In genomic region chr7:156950381-156950858, GRCh38 we compare ENCODE assay signal across 8 cellular contexts. TPM values are rescaled to one million over a fixed set of nuclear protein-coding genes. Genes with fewer than 3 reads are reported as not detected.
DNase-seq lines count a peak whose midpoint lies in the region; ATAC-seq and TF ChIP-seq lines count a peak whose summit lies in the region.

No MANE protein-coding gene starts in this region.

- BruUV-seq in PC-9 (replicated peaks; lab: Mats Ljungman, UMichigan): no TSS peak

- peaks cover 23% of the 10 kb centered on the region for H3K4me1 Mint-ChIP-seq in GM23338

- POLR2A ChIA-PET in PC-9 (lab: Charles Lee; ENCODE audit: unreplicated experiment): no interaction called here

- peaks cover 54% of the 10 kb centered on the region for H3K79me2 ChIP-seq in GM23338 (replicated peaks; ENCODE audit: insufficient read depth)
- H3K79me2 ChIP-seq in PC-9 (ENCODE audit: low read depth): peaks cover 47% of the 10 kb centered on the region

- H3K9me2 ChIP-seq in GM23338 (ENCODE audit: insufficient read depth) (no peaks in the 10 kb centered on the region), PC-9 (ENCODE audit: insufficient read depth) (no peaks in the 10 kb centered on the region)

- no peak for TF ChIP-seq CTCF in GM23338 (conservative IDR thresholded peaks at IDR 0.05; ENCODE audit: low read depth in 2 of 2)
- TF ChIP-seq CTCF in PC-9 (conservative IDR thresholded peaks at IDR 0.05): no peak
- no peak for TF ChIP-seq CTCF in prostate gland (IDR thresholded peaks at IDR 0.05)

- peak overlapping the region; percentile 39 for H3K27ac Mint-ChIP-seq in GM23338

- H3K27ac ChIP-seq in GM23338 (ENCODE audit: low read depth) (no peak overlapping the region), PC-9 (peak overlapping the region; percentile 30; the same call in 1 of the 2 replicates), esophagus (ENCODE audit: low read depth in 2 of 2, low read length in 1 of 2) (peak overlapping the region in 1 of 2 donors; percentile 60), prostate gland (no peak overlapping the region)

- DNase-seq in GM23338 (ENCODE audit: low spot score) (no peak), PC-9 (no peak), prostate gland (ENCODE audit: low spot score) (no peak), NCI-H146 treated with DMSO at 0.1 percent for 48 hours (lab: John Stamatoyannopoulos, UW; ENCODE audit: unreplicated experiment) (no peak), A172 (ENCODE audit: low spot score) (no peak)
- DNase-seq in stimulated activated CD4-positive, alpha-beta T cell treated with anti-CD3 and anti-CD28 coated beads, Interleukin-2, amount 100 ng/mL, for 24 hours: no peak

- peak overlapping the region; percentile 99 for H3K4me3 ChIP-seq in GM23338
- peak overlapping the region; percentile 90 for H3K4me3 ChIP-seq in PC-9
- H3K4me3 ChIP-seq in esophagus (ENCODE audit: low read depth in 1 of 2, low read length in 2 of 2): peak overlapping the region; percentile 99
- H3K4me3 ChIP-seq in prostate gland: peak overlapping the region; percentile 84 to 91

- H3K9me3 Mint-ChIP-seq in GM23338: peaks cover 3% of the 10 kb centered on the region; the same call in 2 of the 3 replicates

- H3K9me3 ChIP-seq in PC-9 (ENCODE audit: insufficient read depth, low read depth) (no peaks in the 10 kb centered on the region), esophagus (ENCODE audit: control insufficient read depth in 2 of 2, insufficient read depth in 1 of 2, low read depth in 1 of 2, low read length in 1 of 2) (peaks cover 0 to 3% of the 10 kb centered on the region in 2 donors), prostate gland (no peaks in the 10 kb centered on the region)

- H3K4me2 ChIP-seq in GM23338 (peak overlapping the region; percentile 99), PC-9 (peak overlapping the region; percentile 89)

- peaks cover 48% of the 10 kb centered on the region for H3K36me3 Mint-ChIP-seq in GM23338 (ENCODE audit: low read depth)

- H3K4me1 ChIP-seq in GM23338 (ENCODE audit: insufficient read depth): peaks cover 20% of the 10 kb centered on the region
- peaks cover 16% of the 10 kb centered on the region for H3K4me1 ChIP-seq in PC-9 (replicated peaks; ENCODE audit: insufficient read depth)
- H3K4me1 ChIP-seq in esophagus (ENCODE audit: control insufficient read depth in 2 of 2, insufficient read depth in 2 of 2, low read length in 1 of 2): peaks cover 0 to 9% of the 10 kb centered on the region in 2 donors
- peaks cover 9% of the 10 kb centered on the region for H3K4me1 ChIP-seq in prostate gland (replicated peaks)

- intact Hi-C loops in PC-9 (cut with micrococcal nuclease; ENCODE audit: unreplicated experiment) (loop anchor here (2.0 to 5.0 kb wide), 2 partner anchors 58 to 1143 kb away; partner anchors contain the start of gene LMBR1), prostate gland (cut with DNase I) (loop anchor here (10.0 kb wide), 1 partner anchor 184 kb away; the partner anchor contains the start of gene UBE3C)

- CTCF ChIA-PET in PC-9 (lab: Charles Lee): no interaction called here

- TF ChIP-seq POLR2A in prostate gland (IDR thresholded peaks at IDR 0.05): no peak

- H3K27me3 ChIP-seq in GM23338 (ENCODE audit: insufficient read depth): no peaks in the 10 kb centered on the region
- H3K27me3 ChIP-seq in PC-9 (ENCODE audit: insufficient read depth, low read depth): 0 out of 2 replicates have a peak, but pooled peaks cover 11% of the 10 kb centered on the region
- H3K27me3 ChIP-seq in esophagus (ENCODE audit: control insufficient read depth in 1 of 2, insufficient read depth in 2 of 2, low read length in 2 of 2): no peaks in the 10 kb centered on the region
- H3K27me3 ChIP-seq in prostate gland (replicated peaks; ENCODE audit: insufficient read depth): no peaks in the 10 kb centered on the region

- peaks cover 3% of the 10 kb centered on the region for H3K27me3 Mint-ChIP-seq in GM23338 (ENCODE audit: insufficient read depth, low read depth, poor library complexity)

- H3K4me3 Mint-ChIP-seq in GM23338: peak overlapping the region; percentile 95

- H3K36me3 ChIP-seq in GM23338 (ENCODE audit: insufficient read depth) (peaks cover 24% of the 10 kb centered on the region), PC-9 (ENCODE audit: low read depth) (peaks cover 35% of the 10 kb centered on the region), esophagus (ENCODE audit: control insufficient read depth in 2 of 2, insufficient read depth in 2 of 2, low read length in 1 of 2) (peaks cover 8 to 22% of the 10 kb centered on the region in 2 donors), prostate gland (no peaks in the 10 kb centered on the region)

- H2AFZ ChIP-seq in GM23338: no peak overlapping the region
- H2AFZ ChIP-seq in PC-9: peak overlapping the region; percentile 83

- H3F3A ChIP-seq in GM23338 (replicated peaks; ENCODE audit: low read depth) (no peaks in the 10 kb centered on the region), PC-9 (ENCODE audit: insufficient read depth, low read depth) (peaks cover 8% of the 10 kb centered on the region; the same call in 1 of the 2 replicates)

- 2% methylated on average over 21 of the region's 21 CpGs for WGBS in esophagus, 2 donors
- WGBS in prostate gland: 3% methylated on average over 21 of the region's 21 CpGs

- no peak; the same call in 2 of the 3 replicates for ATAC-seq in GM23338
- ATAC-seq in HG02981 (IDR thresholded peaks at IDR 0.05; ENCODE audit: unreplicated experiment): no peak

- H4K20me1 ChIP-seq in GM23338 (replicated peaks; ENCODE audit: insufficient read depth) (peaks cover 45% of the 10 kb centered on the region), PC-9 (ENCODE audit: insufficient read depth) (peaks cover 40% of the 10 kb centered on the region)

TF ChIP-seq in GM23338, 12 proteins besides CTCF, POLR2A, EP300 and RAD21 (continues in another document):
- no peak for TF ChIP-seq NANOG (IDR thresholded peaks at IDR 0.05; ENCODE audit: borderline replicate concordance)

RNA-seq across cellular contexts. Expression of gene NOM1, which starts 0.9 kb away (rescaled TPM):
- total RNA-seq in GM23338 (2014; rRNA removed; shearing (Covaris generic)): 33.1 and 36.5 TPM in 2 replicates
- polyA plus RNA-seq in GM23338 (2016; fragmentation: Nextera tagmentation; extraction: Ambion mirVana): 17.7 and 18.8 TPM in 2 replicates
- total RNA-seq in PC-9 (2021): 25.4 and 28.3 TPM in 2 replicates
- 1 to 10 TPM; 7.0 to 9.2 TPM for polyA plus RNA-seq in esophagus
- 10 to 100 TPM; 10.4 to 24.3 TPM for total RNA-seq in prostate gland
- total RNA-seq in A172 (2014; rRNA removed; shearing (Covaris generic)): 8.5 and 15.5 TPM in 2 replicates

RNA-seq across cellular contexts. Expression of gene LMBR1, which starts 57.4 kb away (rescaled TPM):
- total RNA-seq in GM23338 (2014; rRNA removed; shearing (Covaris generic)): 69.1 and 90.1 TPM in 2 replicates
- 20.6 and 21.8 TPM in 2 replicates for polyA plus RNA-seq in GM23338 (2016; fragmentation: Nextera tagmentation; extraction: Ambion mirVana)
- total RNA-seq in PC-9 (2021): 85.0 and 107 TPM in 2 replicates
- 1 to 10 TPM; 4.4 to 7.0 TPM for polyA plus RNA-seq in esophagus
- total RNA-seq in prostate gland: 100 to 1,000 TPM in 1 of 2 donors, 10 to 100 TPM in 1; 44.7 to 168 TPM
- 47.2 and 60.4 TPM in 2 replicates for total RNA-seq in A172 (2014; rRNA removed; shearing (Covaris generic))
